ENCODE assay signal across 8 cellular contexts in genomic region chr2:134118279-134119116, GRCh38.
DNase-seq lines count a peak whose midpoint lies in the region; ATAC-seq and TF ChIP-seq lines count a peak whose summit lies in the region.

No MANE protein-coding gene starts in this region.

- peak overlapping the region in 7 of 10 donors; percentile 11 to 95 (median 25) for H3K27ac Mint-ChIP-seq in naive thymus-derived CD8-positive, alpha-beta T cell
- peak overlapping the region; percentile 88 for H3K27ac Mint-ChIP-seq in stimulated activated memory B cell treated with anti-CD40 and anti-IgM and Interleukin-4, amounts not matched to agents 10 μg/mL and 1 μg/mL and 100 μg/mL, for 72 hours

- H3K79me2 ChIP-seq in OCI-LY3 (ENCODE audit: low read length), result peaks cover 21% of the 10 kb centered on the region

- POLR2A ChIA-PET in naive thymus-derived CD8-positive, alpha-beta T cell (lab: Charles Lee), result interaction anchor here (0.5 to 4.1 kb wide), 11 partner anchors 61 to 333 kb away, joined by 3 to 29 read pairs (median 6); no protein-coding TSS in a partner anchor

- no peaks in the 10 kb centered on the region for H3K9me3 ChIP-seq in OCI-LY3 (ENCODE audit: insufficient read depth, low read length)

- peak overlapping the region; percentile 96 to 100 (median 99) for H3K4me3 Mint-ChIP-seq in naive thymus-derived CD8-positive, alpha-beta T cell
- H3K4me3 Mint-ChIP-seq in stimulated activated memory B cell treated with anti-CD40 and anti-IgM and Interleukin-4, amounts not matched to agents 10 μg/mL and 1 μg/mL and 100 μg/mL, for 72 hours, result peak overlapping the region; percentile 97

- peak overlapping the region; percentile 89 for H3K4me3 ChIP-seq in OCI-LY3 (ENCODE audit: low read length)
- H3K4me3 ChIP-seq in epithelial cell of proximal tubule (ENCODE audit: low read depth, low read length), result no peak overlapping the region

- H3K27ac ChIP-seq in OCI-LY3 (ENCODE audit: low read length), result no peak overlapping the region

- no peaks in the 10 kb centered on the region for H3K9me3 Mint-ChIP-seq in naive thymus-derived CD8-positive, alpha-beta T cell
- no peaks in the 10 kb centered on the region for H3K9me3 Mint-ChIP-seq in stimulated activated memory B cell treated with anti-CD40 and anti-IgM and Interleukin-4, amounts not matched to agents 10 μg/mL and 1 μg/mL and 100 μg/mL, for 72 hours

- TF ChIP-seq CTCF in OCI-LY3 (IDR thresholded peaks at IDR 0.05; ENCODE audit: low read depth, low read length) (peak; percentile 91), epithelial cell of proximal tubule (conservative IDR thresholded peaks at IDR 0.05; ENCODE audit: low read depth, low read length) (peak; percentile 90)

- peak; percentile 49 for ATAC-seq in GM21528 (IDR thresholded peaks at IDR 0.05; ENCODE audit: low FRiP score, unreplicated experiment)
- peak; percentile 34 to 38 for ATAC-seq in naive thymus-derived CD8-positive, alpha-beta T cell
- ATAC-seq in stimulated activated memory B cell treated with anti-CD40 and anti-IgM and Interleukin-4, amounts not matched to agents 10 μg/mL and 1 μg/mL and 100 μg/mL, for 72 hours, result peak; percentile 70

- peaks cover 48% of the 10 kb centered on the region for H3K27me3 ChIP-seq in OCI-LY3 (ENCODE audit: low read depth, low read length)

- no peak overlapping the region for H2AFZ ChIP-seq in OCI-LY3 (ENCODE audit: low read depth, low read length)

- peak; percentile 88 for DNase-seq in DMS 273 treated with DMSO at 0.1 percent for 48 hours (lab: John Stamatoyannopoulos, UW)
- DNase-seq in HuH-7 (ENCODE audit: low spot score), result peak; percentile 89
- peak; percentile 70 for DNase-seq in activated T-cell treated with anti-CD3 and anti-CD28 coated beads for 1 hour (ENCODE audit: low read depth)
- peak; percentile 73 for DNase-seq in epithelial cell of proximal tubule (ENCODE audit: low read depth)
- peak; percentile 55 to 92 (median 80) for DNase-seq in naive thymus-derived CD8-positive, alpha-beta T cell

- peaks cover 0 to 4% (median 0%) of the 10 kb centered on the region in 5 donors for H3K27me3 Mint-ChIP-seq in naive thymus-derived CD8-positive, alpha-beta T cell
- no peaks in the 10 kb centered on the region for H3K27me3 Mint-ChIP-seq in stimulated activated memory B cell treated with anti-CD40 and anti-IgM and Interleukin-4, amounts not matched to agents 10 μg/mL and 1 μg/mL and 100 μg/mL, for 72 hours

- H3K4me1 ChIP-seq in OCI-LY3 (ENCODE audit: low read length), result peaks cover 16% of the 10 kb centered on the region

- H3K9ac ChIP-seq in OCI-LY3 (ENCODE audit: low read length), result no peak overlapping the region

- peak overlapping the region; percentile 99 for H3K4me2 ChIP-seq in OCI-LY3 (ENCODE audit: low read length)

- no peaks in the 10 kb centered on the region for H3K36me3 ChIP-seq in OCI-LY3 (replicated peaks; ENCODE audit: low read depth, low read length)

- peaks cover 23 to 40% (median 36%) of the 10 kb centered on the region in 4 donors for H3K4me1 Mint-ChIP-seq in naive thymus-derived CD8-positive, alpha-beta T cell
- H3K4me1 Mint-ChIP-seq in stimulated activated memory B cell treated with anti-CD40 and anti-IgM and Interleukin-4, amounts not matched to agents 10 μg/mL and 1 μg/mL and 100 μg/mL, for 72 hours, result peaks cover 38% of the 10 kb centered on the region

- H3K36me3 Mint-ChIP-seq in naive thymus-derived CD8-positive, alpha-beta T cell, result no peaks in the 10 kb centered on the region
- no peaks in the 10 kb centered on the region for H3K36me3 Mint-ChIP-seq in stimulated activated memory B cell treated with anti-CD40 and anti-IgM and Interleukin-4, amounts not matched to agents 10 μg/mL and 1 μg/mL and 100 μg/mL, for 72 hours

- peaks cover 22% of the 10 kb centered on the region for H4K20me1 ChIP-seq in OCI-LY3 (ENCODE audit: insufficient read depth, low read length)
